1 cellular context compared by ENCODE assay signal in the genomic region with DNA sequence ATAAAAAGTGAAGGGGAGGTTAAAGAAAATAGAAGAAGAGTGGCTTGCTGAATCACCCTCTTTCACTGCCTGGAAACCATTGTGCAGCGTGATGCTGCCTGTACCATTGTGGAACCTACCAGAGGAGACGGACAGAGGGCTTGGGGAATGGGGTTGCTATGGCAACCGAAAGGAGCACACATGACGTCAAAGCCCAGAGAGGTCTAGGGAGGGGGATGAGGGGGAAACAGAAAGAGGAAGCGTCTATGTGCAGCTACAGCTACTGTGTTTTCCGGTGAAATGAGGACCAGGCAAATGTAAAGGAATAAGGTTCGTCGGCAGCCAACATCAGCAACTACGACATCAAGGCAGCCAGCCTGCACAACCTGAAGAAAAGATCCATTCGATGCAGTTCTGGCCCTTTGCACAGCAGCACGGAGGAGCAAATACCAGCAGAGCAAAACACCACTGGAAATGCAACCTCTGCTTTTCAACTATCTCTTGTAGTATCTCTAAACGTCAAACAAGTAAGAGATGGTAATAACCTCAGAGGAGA.
TF ChIP-seq lines count a peak whose summit lies in the region.

A gene (minus strand): TSS at position 110 of the 535 bp plus-strand sequence.

TF ChIP-seq in IMR-90, 13 proteins besides CTCF, POLR2A, EP300 and RAD21 (continued from another document):
- TF ChIP-seq MXI1 (IDR thresholded peaks at IDR 0.05; ENCODE audit: borderline replicate concordance, low read depth, low read length) (no peak), NFE2L2 (IDR thresholded peaks at IDR 0.05; ENCODE audit: low read depth, low read length) (no peak)
